ENCODE assay signal across 21 cellular contexts in genomic region chr20:9574182-9574581, GRCh38. TPM values are rescaled to one million over a fixed set of nuclear protein-coding genes. Genes with fewer than 3 reads are reported as not detected.
A peak's percentile ranks its signal among the peaks of the same experiment; 100 is the strongest.
DNase-seq lines count a peak whose midpoint lies in the region; ATAC-seq and TF ChIP-seq lines count a peak whose summit lies in the region.
"Had no signal": no experiment of that assay in that cellular context is flagged by ENCODE, and none has a peak within 500 bp of the region (broad histone marks: within the 10 kb centered on the region; RNA-seq: fewer than 3 reads in every experiment).

No MANE protein-coding gene starts in this region.

- peak overlapping the region; percentile 80 for H3K27ac Mint-ChIP-seq in GM23338
- H3K27ac Mint-ChIP-seq in WTC11, result no peak overlapping the region
- H3K27ac Mint-ChIP-seq in endothelial cell (ENCODE audit: unreplicated experiment), result no peak overlapping the region
- H3K27ac Mint-ChIP-seq: CD8-positive, alpha-beta memory T cell; HFFc6 had no signal

- peak overlapping the region; percentile 52 for H3K9ac ChIP-seq in neural cell (ENCODE audit: low read length)
- no peak overlapping the region for H3K9ac ChIP-seq in mesenchymal stem cell (ENCODE audit: low read length)
- H3K9ac ChIP-seq: BLaER1 treated with 17β-estradiol and CSF1 and Interleukin-3, amounts not matched to agents 10 nM and 100 nM; KMS-11 had no signal

- H3K27me3 ChIP-seq in GM23338 (ENCODE audit: insufficient read depth) (peaks cover 57% of the 10 kb centered on the region), neural cell (ENCODE audit: insufficient read depth, low read depth, low read length) (no peaks in the 10 kb centered on the region), mesenchymal stem cell (ENCODE audit: control insufficient read depth in 1 of 2, insufficient read depth in 1 of 2, low read length in 2 of 2) (peaks cover 38 to 39% of the 10 kb centered on the region in 2 experiments)
- H3K27me3 ChIP-seq: BLaER1 treated with 17β-estradiol and CSF1 and Interleukin-3, amounts not matched to agents 10 nM and 100 nM had no signal

- no peak overlapping the region for H2BK12ac ChIP-seq in mesenchymal stem cell (ENCODE audit: low read length in 2 of 2)

- TF ChIP-seq RAD21 in neural cell (conservative IDR thresholded peaks at IDR 0.05), result no peak

- H4K20me1 ChIP-seq in GM23338 (replicated peaks; ENCODE audit: insufficient read depth) (no peaks in the 10 kb centered on the region), neural cell (ENCODE audit: insufficient read depth) (no peaks in the 10 kb centered on the region)
- H4K20me1 ChIP-seq: BLaER1 treated with 17β-estradiol and CSF1 and Interleukin-3, amounts not matched to agents 10 nM and 100 nM had no signal

- WGBS in mesenchymal stem cell, result 64% methylated on average over 6 of the region's 7 CpGs

- H3K18ac ChIP-seq in mesenchymal stem cell (ENCODE audit: low read depth in 1 of 2, low read length in 2 of 2), result no peak overlapping the region

- no peak overlapping the region for H2BK15ac ChIP-seq in mesenchymal stem cell (ENCODE audit: low read depth, poor library complexity, severe bottlenecking)

- no peak for TF ChIP-seq EP300 in neural cell (conservative IDR thresholded peaks at IDR 0.05; ENCODE audit: poor library complexity, severe bottlenecking)

- H3K9me2 ChIP-seq in GM23338 (ENCODE audit: insufficient read depth) (no peaks in the 10 kb centered on the region), neural cell (ENCODE audit: insufficient read depth, low read length) (no peaks in the 10 kb centered on the region)

- H2BK5ac ChIP-seq in mesenchymal stem cell (ENCODE audit: low read depth, low read length, poor library complexity, severe bottlenecking), result no peak overlapping the region

- H4K8ac ChIP-seq in mesenchymal stem cell (ENCODE audit: low read length), result no peak overlapping the region

- no peak overlapping the region for H2AFZ ChIP-seq in GM23338
- no peak overlapping the region for H2AFZ ChIP-seq in neural cell (ENCODE audit: low read depth, low read length)
- no peak overlapping the region for H2AFZ ChIP-seq in mesenchymal stem cell (ENCODE audit: low read depth, low read length)

- no peaks in the 10 kb centered on the region for H3K36me3 ChIP-seq in GM23338 (ENCODE audit: insufficient read depth)
- no peaks in the 10 kb centered on the region for H3K36me3 ChIP-seq in neural cell (ENCODE audit: insufficient read depth, low read length)
- no peaks in the 10 kb centered on the region for H3K36me3 ChIP-seq in mesenchymal stem cell (ENCODE audit: control insufficient read depth in 1 of 2, insufficient read depth in 2 of 2, low read depth in 1 of 2, low read length in 2 of 2)
- H3K36me3 ChIP-seq: BLaER1 treated with 17β-estradiol and CSF1 and Interleukin-3, amounts not matched to agents 10 nM and 100 nM had no signal

- no peak overlapping the region for H2AK5ac ChIP-seq in mesenchymal stem cell (ENCODE audit: low read length, severe bottlenecking)

- CTCF ChIA-PET in WTC11 (lab: Charles Lee), result interaction anchor here (1.2 to 1.5 kb wide), 2 partner anchors 36 to 43 kb away, joined by 3 to 5 read pairs; no protein-coding TSS in a partner anchor

- H3K27me3 Mint-ChIP-seq in GM23338 (ENCODE audit: insufficient read depth, low read depth, poor library complexity), result peaks cover 20% of the 10 kb centered on the region
- peaks cover 78% of the 10 kb centered on the region for H3K27me3 Mint-ChIP-seq in WTC11 (ENCODE audit: low read depth)
- no peaks in the 10 kb centered on the region for H3K27me3 Mint-ChIP-seq in endothelial cell (ENCODE audit: unreplicated experiment)

- H3K4me1 Mint-ChIP-seq in GM23338 (peaks cover 66% of the 10 kb centered on the region), WTC11 (peaks cover 68% of the 10 kb centered on the region), endothelial cell (ENCODE audit: unreplicated experiment) (peaks cover 14% of the 10 kb centered on the region)
- H3K4me1 Mint-ChIP-seq: CD8-positive, alpha-beta memory T cell had no signal

- H3K27ac ChIP-seq in GM23338 (ENCODE audit: low read depth) (no peak overlapping the region), neural cell (ENCODE audit: low read length) (no peak overlapping the region), mesenchymal stem cell (ENCODE audit: low read length, poor library complexity, severe bottlenecking) (no peak overlapping the region)
- H3K27ac ChIP-seq: A549; BLaER1 treated with 17β-estradiol and CSF1 and Interleukin-3, amounts not matched to agents 10 nM and 100 nM; KMS-11 had no signal

- H4K91ac ChIP-seq in mesenchymal stem cell (ENCODE audit: low read length), result no peak overlapping the region

- peak overlapping the region in 1 of 2 experiments; percentile 66 for H3K23ac ChIP-seq in mesenchymal stem cell (ENCODE audit: low read length in 2 of 2)

- H3K4me2 ChIP-seq in GM23338 (peak overlapping the region; percentile 72), neural cell (ENCODE audit: low read length) (peak overlapping the region; percentile 20), mesenchymal stem cell (ENCODE audit: low read length, poor library complexity, severe bottlenecking) (no peak overlapping the region)
- H3K4me2 ChIP-seq: A549; BLaER1 treated with 17β-estradiol and CSF1 and Interleukin-3, amounts not matched to agents 10 nM and 100 nM; KMS-11 had no signal

- peaks cover 54% of the 10 kb centered on the region for H3K4me1 ChIP-seq in GM23338 (ENCODE audit: insufficient read depth)
- H3K4me1 ChIP-seq in mesenchymal stem cell (ENCODE audit: control insufficient read depth, insufficient read depth, low read depth, low read length), result peaks cover 1% of the 10 kb centered on the region
- H3K4me1 ChIP-seq: A549 had no signal

- no peaks in the 10 kb centered on the region for H3K79me2 ChIP-seq in GM23338 (replicated peaks; ENCODE audit: insufficient read depth)
- H3K79me2 ChIP-seq in neural cell (replicated peaks; ENCODE audit: insufficient read depth, low read length), result no peaks in the 10 kb centered on the region

- H3K4me3 Mint-ChIP-seq in GM23338 (peak overlapping the region; percentile 42), WTC11 (peak overlapping the region; percentile 23), endothelial cell (ENCODE audit: unreplicated experiment) (no peak overlapping the region)
- H3K4me3 Mint-ChIP-seq: CD8-positive, alpha-beta memory T cell; HFFc6 had no signal

- H3K79me1 ChIP-seq in mesenchymal stem cell (replicated peaks; ENCODE audit: low read length, poor library complexity, severe bottlenecking), result no peaks in the 10 kb centered on the region

- peak; percentile 70 for DNase-seq in GM23338 (ENCODE audit: low spot score)
- no peak for DNase-seq in WTC11 (ENCODE audit: low spot score)
- peak; percentile 35 for DNase-seq in iPS DF 19.7 (ENCODE audit: low read depth, low spot score)
- DNase-seq in endothelial cell (ENCODE audit: low spot score), result no peak
- DNase-seq in DMS79 (lab: John Stamatoyannopoulos, UW), result no peak
- no peak for DNase-seq in mesenchymal stem cell
- DNase-seq: CD8-positive, alpha-beta memory T cell; DND-41; GF-D8; HFFc6; NCI-H1048; NCI-H2081; NK-92 treated with Interleukin-12 subunit alpha and Interleukin-12 subunit beta, amount 100 ng/mL, for 24 hours; RPMI8226 had no signal

- H3K4me3 ChIP-seq in GM23338, result peak overlapping the region; percentile 37
- H3K4me3 ChIP-seq in neural cell (ENCODE audit: low read length), result peak overlapping the region; percentile 50
- H3K4me3 ChIP-seq in mesenchymal stem cell (ENCODE audit: insufficient read depth in 1 of 2, low read depth in 1 of 2, low read length in 2 of 2), result no peak overlapping the region
- H3K4me3 ChIP-seq: A549; BLaER1 treated with 17β-estradiol and CSF1 and Interleukin-3, amounts not matched to agents 10 nM and 100 nM had no signal

- 0 out of 3 replicates have a peak, but pooled peaks cover 2% of the 10 kb centered on the region for H3K36me3 Mint-ChIP-seq in GM23338 (ENCODE audit: low read depth)
- no peaks in the 10 kb centered on the region; the same call in 1 of the 2 replicates for H3K36me3 Mint-ChIP-seq in WTC11
- H3K36me3 Mint-ChIP-seq in endothelial cell (ENCODE audit: low read depth, unreplicated experiment), result no peaks in the 10 kb centered on the region
- H3K36me3 Mint-ChIP-seq: CD8-positive, alpha-beta memory T cell had no signal

- POLR2A ChIA-PET in WTC11 (lab: Charles Lee), result no interaction called here

- H3K4ac ChIP-seq in mesenchymal stem cell (ENCODE audit: low read depth in 1 of 2, low read length in 2 of 2), result no peak overlapping the region

- H3F3A ChIP-seq in GM23338 (replicated peaks; ENCODE audit: low read depth) (no peaks in the 10 kb centered on the region), neural cell (ENCODE audit: insufficient read depth, low read length, poor library complexity, severe bottlenecking) (no peaks in the 10 kb centered on the region)

- no peak overlapping the region for H2BK120ac ChIP-seq in mesenchymal stem cell (ENCODE audit: low read depth, low read length)

- no peak overlapping the region for H3K14ac ChIP-seq in mesenchymal stem cell (ENCODE audit: low read length in 2 of 2)

- H3K9me3 ChIP-seq in neural cell (ENCODE audit: low read length), result no peaks in the 10 kb centered on the region
- no peaks in the 10 kb centered on the region for H3K9me3 ChIP-seq in mesenchymal stem cell (ENCODE audit: control insufficient read depth, low read length)
- H3K9me3 ChIP-seq: A549; BLaER1 treated with 17β-estradiol and CSF1 and Interleukin-3, amounts not matched to agents 10 nM and 100 nM had no signal

- ATAC-seq in GM23338 (peak; percentile 61), WTC11 (peak; percentile 46)
- ATAC-seq in activated CD4-positive, CD25-positive, alpha-beta regulatory T cell treated with anti-CD3 and anti-CD28 coated beads, Interleukin-2, amount 50 U/mL, for 24 hours, result no peak
- ATAC-seq: A549, HepG2 had no signal

- H3K9me3 Mint-ChIP-seq in GM23338 (no peaks in the 10 kb centered on the region; the same call in 2 of the 3 replicates), WTC11 (no peaks in the 10 kb centered on the region), endothelial cell (ENCODE audit: unreplicated experiment) (no peaks in the 10 kb centered on the region)
- H3K9me3 Mint-ChIP-seq: HFFc6 had no signal

- TF ChIP-seq CTCF in GM23338 (conservative IDR thresholded peaks at IDR 0.05; ENCODE audit: low read depth in 2 of 2) (no peak), WTC11 (IDR thresholded peaks at IDR 0.05) (no peak), neural cell (IDR thresholded peaks at IDR 0.05; ENCODE audit: poor library complexity, severe bottlenecking) (no peak), endothelial cell (IDR thresholded peaks at IDR 0.05; ENCODE audit: unreplicated experiment) (no peak)

TF ChIP-seq in GM23338, 12 proteins besides CTCF, POLR2A, EP300 and RAD21 (continues in another document):
- TF ChIP-seq EZH2phosphoT487 (IDR thresholded peaks at IDR 0.05; ENCODE audit: unreplicated experiment), result no peak

TF ChIP-seq in neural cell, 6 proteins besides CTCF, POLR2A, EP300 and RAD21 (continues in another document):
- no peak for TF ChIP-seq SMC3 (conservative IDR thresholded peaks at IDR 0.05; ENCODE audit: poor library complexity)
- TF ChIP-seq TAF1 (IDR thresholded peaks at IDR 0.05; ENCODE audit: low read depth), result no peak

RNA-seq across cellular contexts. Expression of gene LAMP5, which starts 59.8 kb away (rescaled TPM):
- 0.21 and 0.62 TPM in 2 replicates for total RNA-seq in GM23338 (2014; rRNA removed; shearing (Covaris generic))
- polyA plus RNA-seq in GM23338 (2016; fragmentation: Nextera tagmentation; extraction: Ambion mirVana) (0.10 and 0.29 TPM in 2 replicates), neural cell (0.32 and 0.43 TPM in 2 replicates)
- total RNA-seq in WTC11 (2021) (0.11 to 0.37 TPM (median 0.31 TPM) in 3 replicates), endothelial cell (ENCODE audit: unreplicated experiment) (0.80 TPM)
- polyA minus RNA-seq in neural cell, result 0.24 and 0.69 TPM in 2 replicates
- polyA plus RNA-seq in mesenchymal stem cell (2013, experiment 1 of 2), result not detected
- polyA plus RNA-seq in mesenchymal stem cell (2013, experiment 2 of 2), result not detected
- total RNA-seq: CD8-positive, alpha-beta memory T cell; H4; HepG2; HFFc6 had no signal
- polyA plus RNA-seq: CD8-positive, alpha-beta memory T cell; HepG2 had no signal

Comparison
In these comparisons a context has a peak if more than half of its experiments do, and no peak if none do; other contexts are left out.
1. ATAC-seq: peak in GM23338 (single experiment) and WTC11 (single experiment); none in activated CD4-positive, CD25-positive, alpha-beta regulatory T cell treated with anti-CD3 and anti-CD28 coated beads, Interleukin-2, amount 50 U/mL, for 24 hours (0 of 2).
2. DNase-seq: peak in GM23338 (single experiment) and iPS DF 19.7 (single experiment); none in WTC11 (single experiment), endothelial cell (single experiment), DMS79 (single experiment) and mesenchymal stem cell (single experiment).
3. H3K4me3 ChIP-seq: peak in GM23338 (single experiment) and neural cell (single experiment); none in mesenchymal stem cell (0 of 2).